8 cellular contexts compared by ENCODE assay signal in genomic region chr15:38072507-38073277, GRCh38.
DNase-seq lines count a peak whose midpoint lies in the region; ATAC-seq and TF ChIP-seq lines count a peak whose summit lies in the region.

No MANE protein-coding gene starts in this region.

- no peaks in the 10 kb centered on the region for H4K20me1 ChIP-seq in OCI-LY7 (ENCODE audit: insufficient read depth, low read length)

- POLR2A ChIA-PET in OCI-LY7 (lab: Charles Lee): interaction anchor here (0.7 to 2.7 kb wide), 11 partner anchors 12 to 182 kb away, joined by 3 to 24 read pairs (median 4); partner anchors contain the start of gene SPRED1

- H3K27ac ChIP-seq in OCI-LY7 (ENCODE audit: low read depth, low read length, poor library complexity, severe bottlenecking) (peak overlapping the region; percentile 97), iPS DF 6.9 (ENCODE audit: low read length) (no peak overlapping the region), rectal smooth muscle tissue (ENCODE audit: low read depth, low read length) (peak overlapping the region; percentile 87)

- intact Hi-C loops in OCI-LY7 (cut with micrococcal nuclease; ENCODE audit: unreplicated experiment): loop anchor here (1.0 to 2.0 kb wide), 5 partner anchors 58 to 282 kb away; no protein-coding TSS in a partner anchor

- no TSS peak for BruUV-seq in OCI-LY7 (replicated peaks; lab: Mats Ljungman, UMichigan)

- H3K36me3 ChIP-seq in OCI-LY7 (ENCODE audit: insufficient read depth, low read length) (no peaks in the 10 kb centered on the region), iPS DF 6.9 (ENCODE audit: control insufficient read depth, insufficient read depth, low read length) (no peaks in the 10 kb centered on the region), rectal smooth muscle tissue (ENCODE audit: control insufficient read depth, insufficient read depth, low read length) (no peaks in the 10 kb centered on the region)

- peak overlapping the region; percentile 87 for H2AFZ ChIP-seq in OCI-LY7 (ENCODE audit: low read length)

- peak overlapping the region; percentile 61 for H3K9ac ChIP-seq in rectal smooth muscle tissue (ENCODE audit: low read length)

- H3K4me3 ChIP-seq in OCI-LY7 (ENCODE audit: low read depth, low read length, poor library complexity, severe bottlenecking) (peak overlapping the region; percentile 70), iPS DF 6.9 (ENCODE audit: low read length) (peak overlapping the region; percentile 44; the same call in 1 of the 2 replicates), rectal smooth muscle tissue (ENCODE audit: low read length) (peak overlapping the region; percentile 74)

- peaks cover 30% of the 10 kb centered on the region for H3K27me3 ChIP-seq in iPS DF 6.9 (ENCODE audit: control insufficient read depth, insufficient read depth, low read length)
- H3K27me3 ChIP-seq in rectal smooth muscle tissue (ENCODE audit: control insufficient read depth, insufficient read depth, low read length): no peaks in the 10 kb centered on the region

- no peaks in the 10 kb centered on the region for H3K9me2 ChIP-seq in OCI-LY7 (ENCODE audit: insufficient read depth, low read length)

- H3K4me2 ChIP-seq in OCI-LY7 (ENCODE audit: low read length): peak overlapping the region; percentile 89

- CTCF ChIA-PET in OCI-LY7 (lab: Charles Lee; ENCODE audit: unreplicated experiment): interaction anchor here (1.4 kb wide), 1 partner anchor 12 kb away, joined by 3 read pairs; no protein-coding TSS in a partner anchor

- peak; percentile 65 for ATAC-seq in GM19351 (IDR thresholded peaks at IDR 0.05; ENCODE audit: unreplicated experiment)
- peak; percentile 51 for ATAC-seq in HG03342 (IDR thresholded peaks at IDR 0.05; ENCODE audit: unreplicated experiment)

- peak; percentile 71 for TF ChIP-seq CTCF in OCI-LY7 (conservative IDR thresholded peaks at IDR 0.05; ENCODE audit: low read length)

- DNase-seq in DMS 273 treated with DMSO at 0.1 percent for 48 hours (lab: John Stamatoyannopoulos, UW) (peak; percentile 42), OCI-LY7 (ENCODE audit: low spot score) (peak; percentile 92), brain pericyte (ENCODE audit: low read depth, low spot score) (peak; percentile 53), iPS DF 6.9 (ENCODE audit: low read depth, low spot score) (peak; percentile 50), amniotic stem cell (lab: John Stamatoyannopoulos, UW) (no peak)

- WGBS in iPS DF 6.9 (ENCODE audit: insufficient coverage, insufficient read length): no CpG with 5 or more reads among the region's 54 CpGs

- H3K79me2 ChIP-seq in OCI-LY7 (ENCODE audit: insufficient read depth, low read depth, low read length): no peaks in the 10 kb centered on the region

- H3K4me1 ChIP-seq in OCI-LY7 (ENCODE audit: insufficient read depth, low read length, poor library complexity, severe bottlenecking): peaks cover 87% of the 10 kb centered on the region
- no peaks in the 10 kb centered on the region for H3K4me1 ChIP-seq in iPS DF 6.9 (ENCODE audit: control insufficient read depth, insufficient read depth, low read length)
- H3K4me1 ChIP-seq in rectal smooth muscle tissue (ENCODE audit: control insufficient read depth, insufficient read depth, low read length): peaks cover 9% of the 10 kb centered on the region

- H3K9me3 ChIP-seq in OCI-LY7 (ENCODE audit: low read length) (no peaks in the 10 kb centered on the region), iPS DF 6.9 (ENCODE audit: control insufficient read depth, insufficient read depth, low read length) (no peaks in the 10 kb centered on the region)
